Comparison of ENCODE assay signal across 1 cellular context in the genomic region with DNA sequence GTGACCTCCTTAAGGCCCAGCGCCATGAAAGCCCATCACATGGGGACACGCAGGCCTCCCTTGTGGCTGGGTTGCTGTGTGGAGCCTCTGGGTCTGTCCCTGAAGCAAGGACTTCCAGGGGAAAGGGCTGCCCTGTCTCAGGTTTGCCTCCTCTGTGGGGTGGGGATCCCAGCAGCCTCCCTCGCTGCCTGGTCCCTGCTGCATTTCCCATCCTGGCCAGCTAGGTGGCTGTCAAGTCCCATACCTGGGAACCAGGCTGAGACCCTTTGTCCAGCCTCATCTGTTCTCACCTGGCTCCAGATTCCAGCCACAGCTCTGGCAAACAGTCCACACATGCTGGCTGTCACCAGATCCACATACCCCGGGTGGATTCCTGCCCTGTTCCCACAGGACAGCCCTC.
TF ChIP-seq lines count a peak whose summit lies in the region.

No MANE protein-coding gene starts in this region.

TF ChIP-seq in K562, 482 proteins besides CTCF, POLR2A, EP300 and RAD21:
- TF ChIP-seq STAG1 (CRISPR knock-in tag; IDR thresholded peaks at IDR 0.05; ENCODE audit: borderline replicate concordance), result peak; percentile 45; the same call in 1 of the 2 replicates
